ENCODE assay signal across 1 cellular context in the genomic region with DNA sequence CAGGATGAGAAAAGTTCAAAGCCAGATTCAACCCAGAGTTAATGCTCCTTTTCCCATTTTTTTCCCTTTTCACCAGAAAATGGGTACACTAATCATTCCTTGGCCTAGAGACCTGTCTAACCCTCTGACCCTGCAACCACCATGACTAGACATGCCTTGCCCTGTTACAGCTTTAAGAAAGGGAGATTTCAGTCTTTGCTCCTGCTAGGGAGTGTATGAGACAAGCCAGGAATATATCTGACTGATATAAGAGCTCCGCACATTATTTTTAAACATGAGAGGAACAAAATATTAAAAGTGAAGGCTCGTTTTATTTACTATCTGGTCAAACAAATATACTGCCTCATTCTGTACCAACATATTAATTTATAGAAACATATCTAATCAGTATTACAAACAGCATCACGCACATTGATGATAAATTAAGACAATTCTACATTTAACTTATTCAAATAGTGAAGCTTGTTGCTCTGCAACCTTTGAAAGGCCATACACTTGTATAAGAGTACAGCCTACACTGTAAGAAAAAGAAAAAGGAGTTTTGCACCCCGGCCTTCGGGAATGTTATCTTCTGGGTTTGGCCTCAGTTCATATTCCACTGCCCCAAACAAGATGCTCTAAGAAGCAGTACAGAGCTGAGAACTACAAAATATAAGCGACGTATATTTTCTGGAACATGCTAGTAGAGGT.
TF ChIP-seq lines count a peak whose summit lies in the region.

No MANE protein-coding gene starts in this region.

TF ChIP-seq in GM23338, 12 proteins besides CTCF, POLR2A, EP300 and RAD21 (continued from another document):
- TF ChIP-seq, protein P1, sequence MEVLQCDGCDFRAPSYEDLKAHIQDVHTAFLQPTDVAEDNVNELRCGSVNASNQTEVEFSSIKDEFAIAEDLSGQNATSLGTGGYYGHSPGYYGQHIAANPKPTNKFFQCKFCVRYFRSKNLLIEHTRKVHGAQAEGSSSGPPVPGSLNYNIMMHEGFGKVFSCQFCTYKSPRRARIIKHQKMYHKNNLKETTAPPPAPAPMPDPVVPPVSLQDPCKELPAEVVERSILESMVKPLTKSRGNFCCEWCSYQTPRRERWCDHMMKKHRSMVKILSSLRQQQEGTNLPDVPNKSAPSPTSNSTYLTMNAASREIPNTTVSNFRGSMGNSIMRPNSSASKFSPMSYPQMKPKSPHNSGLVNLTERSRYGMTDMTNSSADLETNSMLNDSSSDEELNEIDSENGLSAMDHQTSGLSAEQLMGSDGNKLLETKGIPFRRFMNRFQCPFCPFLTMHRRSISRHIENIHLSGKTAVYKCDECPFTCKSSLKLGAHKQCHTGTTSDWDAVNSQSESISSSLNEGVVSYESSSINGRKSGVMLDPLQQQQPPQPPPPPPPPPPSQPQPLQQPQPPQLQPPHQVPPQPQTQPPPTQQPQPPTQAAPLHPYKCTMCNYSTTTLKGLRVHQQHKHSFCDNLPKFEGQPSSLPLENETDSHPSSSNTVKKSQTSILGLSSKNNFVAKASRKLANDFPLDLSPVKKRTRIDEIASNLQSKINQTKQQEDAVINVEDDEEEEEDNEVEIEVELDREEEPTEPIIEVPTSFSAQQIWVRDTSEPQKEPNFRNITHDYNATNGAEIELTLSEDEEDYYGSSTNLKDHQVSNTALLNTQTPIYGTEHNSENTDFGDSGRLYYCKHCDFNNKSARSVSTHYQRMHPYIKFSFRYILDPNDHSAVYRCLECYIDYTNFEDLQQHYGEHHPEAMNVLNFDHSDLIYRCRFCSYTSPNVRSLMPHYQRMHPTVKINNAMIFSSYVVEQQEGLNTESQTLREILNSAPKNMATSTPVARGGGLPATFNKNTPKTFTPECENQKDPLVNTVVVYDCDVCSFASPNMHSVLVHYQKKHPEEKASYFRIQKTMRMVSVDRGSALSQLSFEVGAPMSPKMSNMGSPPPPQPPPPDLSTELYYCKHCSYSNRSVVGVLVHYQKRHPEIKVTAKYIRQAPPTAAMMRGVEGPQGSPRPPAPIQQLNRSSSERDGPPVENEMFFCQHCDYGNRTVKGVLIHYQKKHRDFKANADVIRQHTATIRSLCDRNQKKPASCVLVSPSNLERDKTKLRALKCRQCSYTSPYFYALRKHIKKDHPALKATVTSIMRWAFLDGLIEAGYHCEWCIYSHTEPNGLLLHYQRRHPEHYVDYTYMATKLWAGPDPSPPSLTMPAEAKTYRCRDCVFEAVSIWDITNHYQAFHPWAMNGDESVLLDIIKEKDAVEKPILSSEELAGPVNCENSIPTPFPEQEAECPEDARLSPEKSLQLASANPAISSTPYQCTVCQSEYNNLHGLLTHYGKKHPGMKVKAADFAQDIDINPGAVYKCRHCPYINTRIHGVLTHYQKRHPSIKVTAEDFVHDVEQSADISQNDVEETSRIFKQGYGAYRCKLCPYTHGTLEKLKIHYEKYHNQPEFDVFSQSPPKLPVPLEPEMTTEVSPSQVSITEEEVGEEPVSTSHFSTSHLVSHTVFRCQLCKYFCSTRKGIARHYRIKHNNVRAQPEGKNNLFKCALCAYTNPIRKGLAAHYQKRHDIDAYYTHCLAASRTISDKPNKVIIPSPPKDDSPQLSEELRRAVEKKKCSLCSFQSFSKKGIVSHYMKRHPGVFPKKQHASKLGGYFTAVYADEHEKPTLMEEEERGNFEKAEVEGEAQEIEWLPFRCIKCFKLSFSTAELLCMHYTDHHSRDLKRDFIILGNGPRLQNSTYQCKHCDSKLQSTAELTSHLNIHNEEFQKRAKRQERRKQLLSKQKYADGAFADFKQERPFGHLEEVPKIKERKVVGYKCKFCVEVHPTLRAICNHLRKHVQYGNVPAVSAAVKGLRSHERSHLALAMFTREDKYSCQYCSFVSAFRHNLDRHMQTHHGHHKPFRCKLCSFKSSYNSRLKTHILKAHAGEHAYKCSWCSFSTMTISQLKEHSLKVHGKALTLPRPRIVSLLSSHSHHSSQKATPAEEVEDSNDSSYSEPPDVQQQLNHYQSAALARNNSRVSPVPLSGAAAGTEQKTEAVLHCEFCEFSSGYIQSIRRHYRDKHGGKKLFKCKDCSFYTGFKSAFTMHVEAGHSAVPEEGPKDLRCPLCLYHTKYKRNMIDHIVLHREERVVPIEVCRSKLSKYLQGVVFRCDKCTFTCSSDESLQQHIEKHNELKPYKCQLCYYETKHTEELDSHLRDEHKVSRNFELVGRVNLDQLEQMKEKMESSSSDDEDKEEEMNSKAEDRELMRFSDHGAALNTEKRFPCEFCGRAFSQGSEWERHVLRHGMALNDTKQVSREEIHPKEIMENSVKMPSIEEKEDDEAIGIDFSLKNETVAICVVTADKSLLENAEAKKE (CRISPR knock-in tag; IDR thresholded peaks at IDR 0.05), result no peak
- TF ChIP-seq, protein P2, sequence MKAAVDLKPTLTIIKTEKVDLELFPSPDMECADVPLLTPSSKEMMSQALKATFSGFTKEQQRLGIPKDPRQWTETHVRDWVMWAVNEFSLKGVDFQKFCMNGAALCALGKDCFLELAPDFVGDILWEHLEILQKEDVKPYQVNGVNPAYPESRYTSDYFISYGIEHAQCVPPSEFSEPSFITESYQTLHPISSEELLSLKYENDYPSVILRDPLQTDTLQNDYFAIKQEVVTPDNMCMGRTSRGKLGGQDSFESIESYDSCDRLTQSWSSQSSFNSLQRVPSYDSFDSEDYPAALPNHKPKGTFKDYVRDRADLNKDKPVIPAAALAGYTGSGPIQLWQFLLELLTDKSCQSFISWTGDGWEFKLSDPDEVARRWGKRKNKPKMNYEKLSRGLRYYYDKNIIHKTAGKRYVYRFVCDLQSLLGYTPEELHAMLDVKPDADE (IDR thresholded peaks at IDR 0.05), result no peak
- no peak for TF ChIP-seq STAT1 (IDR thresholded peaks at IDR 0.05; ENCODE audit: unreplicated experiment)
- no peak for TF ChIP-seq EZH2phosphoT487 (IDR thresholded peaks at IDR 0.05; ENCODE audit: unreplicated experiment)
TF ChIP-seq in GM23338: peak in this region for 0.
